ENCODE assay signal across 1 cellular context in genomic region chr14:25108959-25109358, GRCh38.
A peak's percentile ranks its signal among the peaks of the same experiment; 100 is the strongest.
TF ChIP-seq lines count a peak whose summit lies in the region.

No MANE protein-coding gene starts in this region.

TF ChIP-seq in K562, 482 proteins besides CTCF, POLR2A, EP300 and RAD21 (continued from another document):
- TF ChIP-seq FOXO4 (CRISPR knock-in tag; IDR thresholded peaks at IDR 0.05), result no peak
- no peak for TF ChIP-seq CCNT2 (IDR thresholded peaks at IDR 0.05; ENCODE audit: borderline replicate concordance, extremely low read depth, insufficient read length, low read depth, low read length)
- TF ChIP-seq GABPB1 (CRISPR knock-in tag; IDR thresholded peaks at IDR 0.05), result no peak
- no peak for TF ChIP-seq NR2F6 (CRISPR knock-in tag; IDR thresholded peaks at IDR 0.05)
- 0 out of 2 replicates have a peak, but pooled peaks have one; percentile 38 for TF ChIP-seq NFIX (CRISPR knock-in tag; IDR thresholded peaks at IDR 0.05; ENCODE audit: low read depth)
- no peak for TF ChIP-seq ZNF282 (CRISPR knock-in tag; IDR thresholded peaks at IDR 0.05)
- TF ChIP-seq TSC22D4 (tag; IDR thresholded peaks at IDR 0.05), result no peak
- no peak for TF ChIP-seq BDP1 (IDR thresholded peaks at IDR 0.05; ENCODE audit: insufficient read depth, insufficient read length)
- TF ChIP-seq ZC3H11A (IDR thresholded peaks at IDR 0.05; ENCODE audit: low read depth, low read length), result no peak
